In the genomic region with DNA sequence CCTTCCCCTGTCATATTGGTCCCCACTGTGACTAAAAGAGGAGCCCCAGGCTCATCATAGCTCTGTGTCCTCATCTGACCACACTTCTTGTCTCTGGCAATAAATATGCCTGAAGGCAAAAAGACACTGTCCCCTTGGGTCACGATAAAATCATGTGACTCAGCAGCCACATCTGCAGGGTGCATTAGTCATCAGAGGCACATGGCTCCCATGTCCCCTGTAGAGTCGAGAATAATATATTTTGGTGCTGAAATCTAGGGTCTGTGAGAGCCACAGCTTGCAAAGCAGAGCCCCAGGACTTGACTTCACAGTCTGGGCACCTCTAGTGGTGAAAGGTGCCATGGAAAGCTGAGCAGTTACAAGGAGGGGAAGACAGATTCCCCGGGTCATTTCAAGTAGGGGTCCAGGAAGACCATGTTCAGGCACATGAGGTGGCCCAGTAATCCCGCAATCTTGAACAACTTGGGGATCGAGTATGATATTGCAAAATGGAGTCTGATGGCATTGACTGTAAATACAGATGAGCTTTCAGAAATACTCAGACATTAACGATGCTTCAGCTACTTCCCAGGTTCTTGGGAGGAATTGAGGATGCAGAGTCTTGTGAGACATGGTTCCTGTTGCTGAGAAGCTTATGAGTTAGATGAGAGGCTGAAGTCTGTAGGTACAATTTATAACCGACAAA, we compare ENCODE assay signal across 22 cellular contexts.
DNase-seq lines count a peak whose midpoint lies in the region; ATAC-seq and TF ChIP-seq lines count a peak whose summit lies in the region.
"Had no signal": no experiment of that assay in that cellular context is flagged by ENCODE, and none has a peak within 500 bp of the region (broad histone marks: within the 10 kb centered on the region; RNA-seq: fewer than 3 reads in every experiment).

No MANE protein-coding gene starts in this region.

- intact Hi-C loops in Panc1 (cut with micrococcal nuclease; ENCODE audit: unreplicated experiment) = no loop called here
- intact Hi-C loops in ascending aorta (cut with DNase I) = no loop called here

- peak; percentile 82 for ATAC-seq in Panc1
- ATAC-seq: activated CD8-positive, alpha-beta T cell treated with anti-CD3 and anti-CD28 coated beads for 36 hours; body of pancreas; left lung had no signal

- CTCF ChIA-PET in Panc1 (lab: Charles Lee) = no interaction called here

- TF ChIP-seq CTCF in HFF-Myc (IDR thresholded peaks at IDR 0.05; ENCODE audit: low read depth, low read length, missing control alignments) (no peak), Panc1 (IDR thresholded peaks at IDR 0.05) (no peak), ascending aorta (IDR thresholded peaks at IDR 0.05) (no peak)

- in situ Hi-C loops in Panc1 (cut with HindIII; ENCODE audit: low pct_unique_long_range_greater_than_20kb, low sequenced_read_pairs) (no loop called here), KBM-7 (cut with MboI; ENCODE audit: low pct_unique_long_range_greater_than_20kb, low sequenced_read_pairs) (no loop called here)

- POLR2A ChIA-PET in Panc1 (lab: Charles Lee) = interaction anchor here (1.0 kb wide), 1 partner anchor 16 kb away, joined by 3 read pairs; no protein-coding TSS in a partner anchor

- DNase-seq in EH (ENCODE audit: low read depth) (peak; percentile 7), HFF-Myc (ENCODE audit: extremely low read depth, low read depth) (peak; percentile 2), Panc1 (ENCODE audit: low read depth, low spot score) (peak; percentile 39), glomerular visceral epithelial cell (ENCODE audit: extremely low spot score) (peak; percentile 3), ascending aorta (ENCODE audit: low spot score in 2 of 2) (no peak), KBM-7 (no peak), epidermal melanocyte (ENCODE audit: insufficient read length, low spot score) (no peak), GM19238 (ENCODE audit: insufficient read length, low spot score) (no peak)
- DNase-seq: activated CD8-positive, alpha-beta T cell treated with anti-CD3 and anti-CD28 coated beads for 36 hours; activated naive CD4-positive, alpha-beta T cell treated with anti-CD3 and anti-CD28 coated beads, Interleukin-2, amount 50 U/mL, for 16 hours; activated T-cell treated with anti-CD3 and anti-CD28 coated beads, Interleukin-2, amount 50 U/mL, for 48 hours; body of pancreas; C1 segment of cervical spinal cord; KG1; left lung; NCI-H1436 treated with DMSO at 0.1 percent for 48 hours; NCI-H2171 treated with DMSO at 0.1 percent for 48 hours; retina; T-cell had no signal

- H3K4me3 ChIP-seq in HFF-Myc (replicated peaks; ENCODE audit: low read depth, low read length) = no peak overlapping the region
- no peak overlapping the region for H3K4me3 ChIP-seq in Panc1 (ENCODE audit: low read depth in 2 of 2, low read length in 2 of 2)
- H3K4me3 ChIP-seq in ascending aorta = no peak overlapping the region
- H3K4me3 ChIP-seq: body of pancreas, left lung, thoracic aorta had no signal

- H3K27me3 ChIP-seq in Panc1 (ENCODE audit: control insufficient read depth, insufficient read depth, low read length) (no peaks in the 10 kb centered on the region), ascending aorta (no peaks in the 10 kb centered on the region)
- H3K27me3 ChIP-seq: body of pancreas, left lung had no signal

- BruUV-seq in Panc1 (replicated peaks; lab: Mats Ljungman, UMichigan) = no TSS peak

- no peaks in the 10 kb centered on the region for H3K36me3 ChIP-seq in Panc1 (ENCODE audit: control insufficient read depth, insufficient read depth, low read length)
- H3K36me3 ChIP-seq in ascending aorta = no peaks in the 10 kb centered on the region
- H3K36me3 ChIP-seq: left lung, thoracic aorta had no signal

- H3K4me1 ChIP-seq in Panc1 (ENCODE audit: control insufficient read depth, insufficient read depth, low read length) (peaks cover 11% of the 10 kb centered on the region), ascending aorta (no peaks in the 10 kb centered on the region)
- H3K4me1 ChIP-seq: body of pancreas, left lung had no signal

- H3K27ac ChIP-seq in Panc1 (ENCODE audit: low read length) = peak overlapping the region; percentile 15; the same call in 1 of the 2 replicates
- no peak overlapping the region for H3K27ac ChIP-seq in ascending aorta
- H3K27ac ChIP-seq: body of pancreas, epithelial cell of prostate, HL-60, left lung, thoracic aorta had no signal

- H3K9me3 ChIP-seq in Panc1 (ENCODE audit: control insufficient read depth, insufficient read depth, low read depth, low read length) (no peaks in the 10 kb centered on the region), ascending aorta (no peaks in the 10 kb centered on the region)
- H3K9me3 ChIP-seq: body of pancreas, left lung, thoracic aorta had no signal

Comparison
In these comparisons a context has a peak if more than half of its experiments do, and no peak if none do; other contexts are left out.
1. DNase-seq: peak in EH (single experiment), HFF-Myc (single experiment), Panc1 (single experiment) and glomerular visceral epithelial cell (single experiment); none in ascending aorta (0 of 2), KBM-7 (single experiment), epidermal melanocyte (single experiment) and GM19238 (single experiment).